Comparison of ENCODE assay signal across 30 cellular contexts in the genomic region with DNA sequence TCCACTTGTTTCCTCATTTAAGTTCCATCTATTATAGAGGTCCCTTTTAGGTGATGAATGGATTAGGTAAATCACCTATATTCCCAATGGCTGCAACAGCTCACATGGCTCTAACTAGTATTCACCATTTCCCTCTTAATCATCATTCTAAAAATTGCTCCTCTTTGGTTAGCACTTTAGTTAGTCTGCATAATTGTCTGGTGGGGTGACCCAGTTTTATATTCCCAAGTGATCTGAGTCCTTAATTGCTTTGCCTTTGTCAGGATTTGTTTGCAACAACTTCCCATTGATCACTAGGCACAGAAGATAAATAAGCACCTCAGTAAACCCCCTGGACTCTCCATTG.
"Had no signal": no experiment of that assay in that cellular context is flagged by ENCODE, and none has a peak within 500 bp of the region (broad histone marks: within the 10 kb centered on the region; RNA-seq: fewer than 3 reads in every experiment).

No MANE protein-coding gene starts in this region.

- H3K27me3 ChIP-seq: ascending aorta, cardiac muscle cell had no signal

- H3K9me3 ChIP-seq: ascending aorta had no signal

- DNase-seq: activated CD4-positive, alpha-beta memory T cell treated with anti-CD3 and anti-CD28 coated beads, Interleukin-2, amount 10 ng/mL, durations not matched to agents 7 days and 5 days; activated CD4-positive, alpha-beta T cell treated with anti-CD3 and anti-CD28 coated beads for 1 hour; activated CD4-positive, alpha-beta T cell treated with anti-CD3 and anti-CD28 coated beads for 36 hours; activated CD4-positive, alpha-beta T cell treated with anti-CD3 and anti-CD28 coated beads for 48 hours; activated CD4-positive, alpha-beta T cell treated with anti-CD3 and anti-CD28 coated beads, Interleukin-2, amount 10 ng/mL, durations not matched to agents 7 days and 5 days; activated CD4-positive, alpha-beta T cell treated with anti-CD3 and anti-CD28 coated beads, Interleukin-2, amount 50 U/mL, for 48 hours; activated CD4-positive, CD25-positive, alpha-beta regulatory T cell; activated CD8-positive, alpha-beta memory T cell treated with anti-CD3 and anti-CD28 coated beads for 24 hours; activated CD8-positive, alpha-beta memory T cell treated with anti-CD3 and anti-CD28 coated beads, Interleukin-2, amount 10 ng/mL, durations not matched to agents 7 days and 5 days; activated CD8-positive, alpha-beta memory T cell treated with anti-CD3 and anti-CD28 coated beads, Interleukin-2, amount 50 U/mL, for 48 hours; activated CD8-positive, alpha-beta T cell treated with anti-CD3 and anti-CD28 coated beads, Interleukin-2, amount 10 ng/mL, durations not matched to agents 7 days and 5 days; activated effector memory CD4-positive, alpha-beta T cell treated with Interleukin-2 at 50 U/mL for 16 hours; activated gamma-delta T cell; activated naive CD4-positive, alpha-beta T cell treated with anti-CD3 and anti-CD28 coated beads, Interleukin-2, amount 10 ng/mL, durations not matched to agents 7 days and 5 days; activated naive CD4-positive, alpha-beta T cell treated with Interleukin-2 at 50 U/mL for 16 hours; activated naive CD8-positive, alpha-beta T cell treated with anti-CD3 and anti-CD28 coated beads, Interleukin-2, amount 10 ng/mL, durations not matched to agents 7 days and 5 days; activated naive CD8-positive, alpha-beta T cell treated with anti-CD3 and anti-CD28 coated beads, Interleukin-2, amount 50 U/mL, for 24 hours; activated T-cell treated with anti-CD3 and anti-CD28 coated beads, Interleukin-2, amount 50 U/mL, for 24 hours; activated T-cell treated with anti-CD3 and anti-CD28 coated beads, Interleukin-2, amount 50 U/mL, for 48 hours; amygdala; anterior cingulate cortex; caudate nucleus; cerebellar nuclear complex; T-helper 2 cell; T-helper 9 cell; WERI-Rb-1 had no signal

- H3K36me3 ChIP-seq: ascending aorta, cardiac muscle cell, WERI-Rb-1 had no signal

- ATAC-seq: activated CD4-positive, alpha-beta T cell treated with anti-CD3 and anti-CD28 coated beads for 36 hours; activated CD4-positive, CD25-positive, alpha-beta regulatory T cell treated with anti-CD3 and anti-CD28 coated beads, Interleukin-2, amount 50 U/mL, for 24 hours; activated CD8-positive, alpha-beta memory T cell treated with anti-CD3 and anti-CD28 coated beads, Interleukin-2, amount 10 ng/mL, durations not matched to agents 7 days and 5 days; activated CD8-positive, alpha-beta T cell treated with anti-CD3 and anti-CD28 coated beads, Interleukin-2, amount 10 ng/mL, durations not matched to agents 7 days and 5 days; activated naive CD8-positive, alpha-beta T cell treated with anti-CD3 and anti-CD28 coated beads, Interleukin-2, amount 50 U/mL, for 24 hours; WTC11 had no signal

- H3K27ac ChIP-seq: ascending aorta, cardiac muscle cell, WERI-Rb-1 had no signal

- H3K4me3 ChIP-seq: ascending aorta, cardiac muscle cell had no signal

- H3K4me1 ChIP-seq: ascending aorta had no signal
